ENCODE assay signal across 17 cellular contexts in the genomic region with DNA sequence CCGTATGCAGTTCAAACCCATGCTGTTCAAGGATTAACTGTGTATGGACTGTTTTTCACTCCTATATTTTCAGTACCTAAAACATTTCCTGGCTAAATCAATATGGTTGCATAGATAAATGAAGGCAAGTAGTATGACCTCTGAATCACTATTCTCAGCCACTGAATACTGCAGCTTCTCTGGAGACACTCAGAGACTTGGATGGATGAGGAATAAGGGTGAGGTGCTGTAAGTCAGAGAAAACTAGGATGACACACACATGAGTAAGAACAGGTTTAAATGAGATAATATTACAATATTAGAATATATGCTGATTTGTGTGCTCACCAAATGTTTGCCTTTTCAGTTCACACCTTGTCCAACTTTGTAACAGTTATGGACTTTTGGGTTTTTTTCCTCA. TPM values are rescaled to one million over a fixed set of nuclear protein-coding genes. Genes with fewer than 3 reads are reported as not detected.
A peak's percentile ranks its signal among the peaks of the same experiment; 100 is the strongest.
DNase-seq lines count a peak whose midpoint lies in the region; ATAC-seq, FAIRE-seq and TF ChIP-seq lines count a peak whose summit lies in the region.
"Had no signal": no experiment of that assay in that cellular context is flagged by ENCODE, and none has a peak within 500 bp of the region (broad histone marks: within the 10 kb centered on the region; RNA-seq: fewer than 3 reads in every experiment).

No MANE protein-coding gene starts in this region.

- no peak for TF ChIP-seq RAD21 in SK-N-SH (IDR thresholded peaks at IDR 0.05; ENCODE audit: low read length)

- no peak overlapping the region for H3K9ac ChIP-seq in SK-N-SH
- H3K9ac ChIP-seq: BLaER1 treated with 17β-estradiol and CSF1 and Interleukin-3, amounts not matched to agents 10 nM and 100 nM had no signal

- no peak for TF ChIP-seq EP300 in SK-N-SH (IDR thresholded peaks at IDR 0.05; ENCODE audit: borderline replicate concordance in 1 of 2, low read depth in 1 of 2, low read length in 1 of 2)

- ATAC-seq in SK-N-SH treated with all-trans-retinoic acid at 6 μM for 48 hours (no peak; the same call in 2 of the 3 replicates), HG02938 (IDR thresholded peaks at IDR 0.05; ENCODE audit: unreplicated experiment) (no peak)

- no peak for TF ChIP-seq CTCF in SK-N-SH (IDR thresholded peaks at IDR 0.05)
- no peak for TF ChIP-seq CTCF in epithelial cell of esophagus (IDR thresholded peaks at IDR 0.05; ENCODE audit: insufficient read depth, low read depth, low read length, missing control alignments)

- peak; percentile 66 for FAIRE-seq in RCC 7860 (lab: Jason Lieb, UNC)

- no peak overlapping the region for H3K27ac ChIP-seq in SK-N-SH (ENCODE audit: low read depth in 2 of 2, low read length in 1 of 2)
- H3K27ac ChIP-seq: 22Rv1; BLaER1 treated with 17β-estradiol and CSF1 and Interleukin-3, amounts not matched to agents 10 nM and 100 nM had no signal

- H3K79me2 ChIP-seq in SK-N-SH (ENCODE audit: insufficient read depth) = no peaks in the 10 kb centered on the region

- H3K9me2 ChIP-seq in SK-N-SH = no peaks in the 10 kb centered on the region

- no peaks in the 10 kb centered on the region for H4K20me1 ChIP-seq in SK-N-SH (ENCODE audit: insufficient read depth)
- H4K20me1 ChIP-seq: BLaER1 treated with 17β-estradiol and CSF1 and Interleukin-3, amounts not matched to agents 10 nM and 100 nM had no signal

- no peaks in the 10 kb centered on the region for H3K4me1 ChIP-seq in SK-N-SH (ENCODE audit: control insufficient read depth in 1 of 2, insufficient read depth in 2 of 2, low read depth in 1 of 2, low read length in 1 of 2)

- H3K9me3 ChIP-seq in SK-N-SH = no peaks in the 10 kb centered on the region
- H3K9me3 ChIP-seq: BLaER1 treated with 17β-estradiol and CSF1 and Interleukin-3, amounts not matched to agents 10 nM and 100 nM; MG63 had no signal

- no peak overlapping the region for H3K4me2 ChIP-seq in SK-N-SH
- H3K4me2 ChIP-seq: BLaER1 treated with 17β-estradiol and CSF1 and Interleukin-3, amounts not matched to agents 10 nM and 100 nM had no signal

- 36% methylated on average over 1 of the region's 1 CpG for WGBS in SK-N-SH (ENCODE audit: low lambda C conversion rate)

- no peak overlapping the region for H2AFZ ChIP-seq in SK-N-SH (ENCODE audit: low read depth)

- peaks cover 4% of the 10 kb centered on the region for H3F3A ChIP-seq in SK-N-SH (replicated peaks; ENCODE audit: insufficient read depth)

- POLR2A ChIA-PET in SK-N-SH (lab: Yijun Ruan, JAX) = no interaction called here

- H3K27me3 ChIP-seq in SK-N-SH (ENCODE audit: insufficient read depth) = no peaks in the 10 kb centered on the region
- H3K27me3 ChIP-seq: BLaER1 treated with 17β-estradiol and CSF1 and Interleukin-3, amounts not matched to agents 10 nM and 100 nM; MG63 had no signal

- H3K36me3 ChIP-seq in SK-N-SH (replicated peaks in 1 of 2; ENCODE audit: control insufficient read depth in 1 of 2, insufficient read depth in 2 of 2, low read length in 1 of 2) = no peaks in the 10 kb centered on the region
- H3K36me3 ChIP-seq: BLaER1 treated with 17β-estradiol and CSF1 and Interleukin-3, amounts not matched to agents 10 nM and 100 nM; MG63 had no signal

- no peak overlapping the region for H3K4me3 ChIP-seq in SK-N-SH (ENCODE audit: low read depth in 2 of 2, low read length in 1 of 2)
- no peak overlapping the region for H3K4me3 ChIP-seq in epithelial cell of esophagus (ENCODE audit: low read length)
- H3K4me3 ChIP-seq: BLaER1 treated with 17β-estradiol and CSF1 and Interleukin-3, amounts not matched to agents 10 nM and 100 nM; MG63 had no signal

- CTCF ChIA-PET in SK-N-SH (lab: Yijun Ruan, JAX) = no interaction called here

- no peak for DNase-seq in SK-N-SH
- peak; percentile 57 for DNase-seq in RCC 7860 (ENCODE audit: low spot score)
- peak; percentile 93 for DNase-seq in epithelial cell of esophagus (ENCODE audit: low read depth)
- DNase-seq in kidney tubule cell (ENCODE audit: low spot score) = peak; percentile 76
- DNase-seq in activated CD4-positive, CD25-positive, alpha-beta regulatory T cell treated with anti-CD3 and anti-CD28 coated beads, Interleukin-2, amount 50 U/mL, for 72 hours = no peak
- no peak for DNase-seq in NCI-H2196 (lab: John Stamatoyannopoulos, UW; ENCODE audit: unreplicated experiment)
- DNase-seq: DMS 273 treated with DMSO at 0.1 percent for 48 hours, H7, KG1, MG63, NCI-H1092 treated with DMSO at 0.1 percent for 48 hours, NCI-H1694, NCI-H510A had no signal

TF ChIP-seq in SK-N-SH, 30 proteins besides CTCF, POLR2A, EP300 and RAD21:
- TF ChIP-seq NFIC (IDR thresholded peaks at IDR 0.05; ENCODE audit: borderline replicate concordance) (no peak), FOSL2 (IDR thresholded peaks at IDR 0.05; ENCODE audit: borderline replicate concordance, low read depth) (0 out of 2 replicates have a peak, but pooled peaks have one; percentile 31)

TF ChIP-seq in SK-N-SH treated with all-trans-retinoic acid at 6 μM for 48 hours, 23 proteins besides CTCF, POLR2A, EP300 and RAD21:
- TF ChIP-seq PPARA (CRISPR knock-in tag; IDR thresholded peaks at IDR 0.05; ENCODE audit: borderline replicate concordance) (no peak), ZNF565 (CRISPR knock-in tag; conservative IDR thresholded peaks at IDR 0.05; ENCODE audit: low read depth) (no peak), ZFP3 (CRISPR knock-in tag; IDR thresholded peaks at IDR 0.05) (no peak), ZC3H10 (CRISPR knock-in tag; IDR thresholded peaks at IDR 0.05) (no peak), RARB (CRISPR knock-in tag; IDR thresholded peaks at IDR 0.05) (no peak), CSDC2 (CRISPR knock-in tag; IDR thresholded peaks at IDR 0.05) (no peak), OSR1 (CRISPR knock-in tag; IDR thresholded peaks at IDR 0.05) (no peak), ESRRG (CRISPR knock-in tag; IDR thresholded peaks at IDR 0.05) (no peak), SNAI2 (CRISPR knock-in tag; IDR thresholded peaks at IDR 0.05) (no peak), CREB5 (CRISPR knock-in tag; IDR thresholded peaks at IDR 0.05; ENCODE audit: low read depth) (no peak), ARNTL (CRISPR knock-in tag; IDR thresholded peaks at IDR 0.05; ENCODE audit: borderline replicate concordance, low read depth) (no peak)
- TF ChIP-seq, protein P1, sequence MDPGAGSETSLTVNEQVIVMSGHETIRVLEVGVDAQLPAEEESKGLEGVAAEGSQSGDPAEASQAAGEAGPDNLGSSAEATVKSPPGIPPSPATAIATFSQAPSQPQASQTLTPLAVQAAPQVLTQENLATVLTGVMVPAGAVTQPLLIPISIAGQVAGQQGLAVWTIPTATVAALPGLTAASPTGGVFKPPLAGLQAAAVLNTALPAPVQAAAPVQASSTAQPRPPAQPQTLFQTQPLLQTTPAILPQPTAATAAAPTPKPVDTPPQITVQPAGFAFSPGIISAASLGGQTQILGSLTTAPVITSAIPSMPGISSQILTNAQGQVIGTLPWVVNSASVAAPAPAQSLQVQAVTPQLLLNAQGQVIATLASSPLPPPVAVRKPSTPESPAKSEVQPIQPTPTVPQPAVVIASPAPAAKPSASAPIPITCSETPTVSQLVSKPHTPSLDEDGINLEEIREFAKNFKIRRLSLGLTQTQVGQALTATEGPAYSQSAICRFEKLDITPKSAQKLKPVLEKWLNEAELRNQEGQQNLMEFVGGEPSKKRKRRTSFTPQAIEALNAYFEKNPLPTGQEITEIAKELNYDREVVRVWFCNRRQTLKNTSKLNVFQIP (CRISPR knock-in tag; IDR thresholded peaks at IDR 0.05; ENCODE audit: borderline replicate concordance, low read depth) = no peak
- TF ChIP-seq, protein P2, sequence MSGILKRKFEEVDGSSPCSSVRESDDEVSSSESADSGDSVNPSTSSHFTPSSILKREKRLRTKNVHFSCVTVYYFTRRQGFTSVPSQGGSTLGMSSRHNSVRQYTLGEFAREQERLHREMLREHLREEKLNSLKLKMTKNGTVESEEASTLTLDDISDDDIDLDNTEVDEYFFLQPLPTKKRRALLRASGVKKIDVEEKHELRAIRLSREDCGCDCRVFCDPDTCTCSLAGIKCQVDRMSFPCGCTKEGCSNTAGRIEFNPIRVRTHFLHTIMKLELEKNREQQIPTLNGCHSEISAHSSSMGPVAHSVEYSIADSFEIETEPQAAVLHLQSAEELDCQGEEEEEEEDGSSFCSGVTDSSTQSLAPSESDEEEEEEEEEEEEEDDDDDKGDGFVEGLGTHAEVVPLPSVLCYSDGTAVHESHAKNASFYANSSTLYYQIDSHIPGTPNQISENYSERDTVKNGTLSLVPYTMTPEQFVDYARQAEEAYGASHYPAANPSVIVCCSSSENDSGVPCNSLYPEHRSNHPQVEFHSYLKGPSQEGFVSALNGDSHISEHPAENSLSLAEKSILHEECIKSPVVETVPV (CRISPR knock-in tag; IDR thresholded peaks at IDR 0.05) = no peak

RNA-seq across cellular contexts. Expression of gene ANXA1, which starts 26.0 kb away (rescaled TPM):
- polyA plus RNA-seq in SK-N-SH (2012; rRNA removed) = 443 and 608 TPM in 2 replicates
- 640 and 748 TPM in 2 replicates for polyA plus RNA-seq in SK-N-SH (2012; cell fraction: cytosol; rRNA removed)
- 216 and 495 TPM in 2 replicates for polyA plus RNA-seq in SK-N-SH (2012; cell fraction: nucleus; rRNA removed)

Comparison
In these comparisons a context has a peak if more than half of its experiments do, and no peak if none do; other contexts are left out.
1. DNase-seq: peak in RCC 7860 (single experiment), epithelial cell of esophagus (single experiment) and kidney tubule cell (single experiment); none in SK-N-SH (single experiment), activated CD4-positive, CD25-positive, alpha-beta regulatory T cell treated with anti-CD3 and anti-CD28 coated beads, Interleukin-2, amount 50 U/mL, for 72 hours (single experiment) and NCI-H2196 (single experiment).